32 cellular contexts compared by ENCODE assay signal in genomic region chr17:81908793-81909192, GRCh38.
"Had no signal": no experiment of that assay in that cellular context is flagged by ENCODE, and none has a peak within 500 bp of the region (broad histone marks: within the 10 kb centered on the region; RNA-seq: fewer than 3 reads in every experiment).

No MANE protein-coding gene starts in this region.

- H3K9me3 ChIP-seq: ascending aorta, MG63 had no signal

- H3K4me3 Mint-ChIP-seq: activated CD4-positive, alpha-beta T cell treated with anti-CD3 and anti-CD28 coated beads, Interleukin-2, amount 10 ng/mL, durations not matched to agents 7 days and 5 days; activated CD8-positive, alpha-beta T cell treated with anti-CD3 and anti-CD28 coated beads, Interleukin-2, amount 10 ng/mL, durations not matched to agents 7 days and 5 days; WTC11 had no signal

- H3K4me2 ChIP-seq: PC-9 had no signal

- H3K27ac Mint-ChIP-seq: activated CD4-positive, alpha-beta T cell treated with anti-CD3 and anti-CD28 coated beads for 36 hours; activated CD4-positive, alpha-beta T cell treated with anti-CD3 and anti-CD28 coated beads, Interleukin-2, amount 10 ng/mL, durations not matched to agents 7 days and 5 days; activated CD8-positive, alpha-beta T cell treated with anti-CD3 and anti-CD28 coated beads, Interleukin-2, amount 10 ng/mL, durations not matched to agents 7 days and 5 days; activated naive CD4-positive, alpha-beta T cell treated with anti-CD3 and anti-CD28 coated beads, Interleukin-2, amount 10 ng/mL, durations not matched to agents 7 days and 5 days; activated naive CD8-positive, alpha-beta T cell; T-helper 2 cell treated with Interferon-gamma antibody and Interleukin-4, amounts not matched to agents 5 μg/mL and 100 μg/mL, for 36 hours; WTC11 had no signal

- H3K27ac ChIP-seq: ascending aorta, PC-9 had no signal

- H3K9me3 Mint-ChIP-seq: activated CD4-positive, alpha-beta T cell treated with anti-CD3 and anti-CD28 coated beads, Interleukin-2, amount 10 ng/mL, durations not matched to agents 7 days and 5 days; activated naive CD4-positive, alpha-beta T cell treated with anti-CD3 and anti-CD28 coated beads, Interleukin-2, amount 10 ng/mL, durations not matched to agents 7 days and 5 days; activated T-cell treated with anti-CD3 and anti-CD28 coated beads, Interleukin-2, amount 50 U/mL, for 4 hours; central memory CD8-positive, alpha-beta T cell; T-helper 2 cell treated with Interferon-gamma antibody and Interleukin-4, amounts not matched to agents 5 μg/mL and 100 μg/mL, for 36 hours; WTC11 had no signal

- H3K4me3 ChIP-seq: ascending aorta, cardiac muscle cell, MG63, PC-9 had no signal

- DNase-seq: activated CD4-positive, alpha-beta T cell treated with anti-CD3 and anti-CD28 coated beads for 36 hours; activated CD4-positive, alpha-beta T cell treated with anti-CD3 and anti-CD28 coated beads, Interleukin-2, amount 10 ng/mL, durations not matched to agents 7 days and 5 days; activated CD4-positive, alpha-beta T cell treated with anti-CD3 and anti-CD28 coated beads, Interleukin-2, amount 50 U/mL, for 48 hours; activated CD8-positive, alpha-beta T cell treated with anti-CD3 and anti-CD28 coated beads, Interleukin-2, amount 10 ng/mL, durations not matched to agents 7 days and 5 days; activated effector memory CD4-positive, alpha-beta T cell treated with Interleukin-2 at 50 U/mL for 16 hours; activated naive CD4-positive, alpha-beta T cell treated with anti-CD3 and anti-CD28 coated beads, Interleukin-2, amount 10 ng/mL, durations not matched to agents 7 days and 5 days; activated T-cell treated with anti-CD3 and anti-CD28 coated beads for 4 hours; activated T-cell treated with anti-CD3 and anti-CD28 coated beads, Interleukin-2, amount 50 U/mL, for 4 hours; amygdala; Karpas-422; KBM-7; MG63; NCI-H1048; NCI-H1105 treated with DMSO at 0.1 percent for 48 hours; NCI-H1436; NCI-H1694; NCI-H1930; NCI-H2081 treated with DMSO at 0.1 percent for 48 hours; NCI-H345; NCI-H526; NCI-H748 treated with DMSO at 0.1 percent for 48 hours; NK-92 treated with Interleukin-12 subunit alpha and Interleukin-12 subunit beta, amount 100 ng/mL, for 24 hours; PC-9; Right ventricle myocardium superior; SW 1271 had no signal

- ATAC-seq: activated CD4-positive, alpha-beta T cell treated with anti-CD3 and anti-CD28 coated beads for 36 hours; activated CD4-positive, CD25-positive, alpha-beta regulatory T cell treated with anti-CD3 and anti-CD28 coated beads, Interleukin-2, amount 50 U/mL, for 24 hours; activated CD8-positive, alpha-beta T cell treated with anti-CD3 and anti-CD28 coated beads, Interleukin-2, amount 10 ng/mL, durations not matched to agents 7 days and 5 days; activated T-cell treated with anti-CD3 and anti-CD28 coated beads, Interleukin-2, amount 50 U/mL, for 4 hours; WTC11 had no signal

- H3K27me3 ChIP-seq: ascending aorta, cardiac muscle cell, MG63 had no signal

- H3K27me3 Mint-ChIP-seq: activated CD4-positive, alpha-beta T cell treated with anti-CD3 and anti-CD28 coated beads for 36 hours; activated CD4-positive, alpha-beta T cell treated with anti-CD3 and anti-CD28 coated beads, Interleukin-2, amount 10 ng/mL, durations not matched to agents 7 days and 5 days; activated naive CD8-positive, alpha-beta T cell; central memory CD8-positive, alpha-beta T cell had no signal

- H2AFZ ChIP-seq: PC-9 had no signal
